11 cellular contexts compared by ENCODE assay signal in the genomic region with DNA sequence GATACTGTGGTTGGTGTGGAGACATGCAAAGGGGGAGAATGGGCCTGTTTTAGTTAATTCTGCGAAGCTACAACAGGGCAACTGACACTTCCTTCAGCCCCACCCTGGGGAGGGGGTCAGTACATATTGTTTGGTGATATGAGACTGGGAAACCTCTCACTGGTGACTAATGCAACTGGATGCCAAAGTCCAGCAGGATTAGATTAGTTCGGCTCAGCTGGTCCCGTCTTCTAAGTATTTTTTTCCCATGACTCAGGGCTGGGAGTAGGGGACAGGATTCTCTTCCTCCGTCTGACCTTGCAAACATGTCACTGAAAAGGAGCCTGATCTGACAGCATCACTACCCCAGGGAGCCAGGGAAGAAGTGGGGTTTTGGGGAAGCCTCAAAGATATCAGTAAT. TPM values are rescaled to one million over a fixed set of nuclear protein-coding genes. Genes with fewer than 3 reads are reported as not detected.
DNase-seq lines count a peak whose midpoint lies in the region; ATAC-seq, FAIRE-seq and TF ChIP-seq lines count a peak whose summit lies in the region.
"Had no signal": no experiment of that assay in that cellular context is flagged by ENCODE, and none has a peak within 500 bp of the region (broad histone marks: within the 10 kb centered on the region; RNA-seq: fewer than 3 reads in every experiment).

No MANE protein-coding gene starts in this region.

- peaks cover 2% of the 10 kb centered on the region for H3K4me1 Mint-ChIP-seq in glutamatergic neuron (ENCODE audit: low read depth, unreplicated experiment)
- H3K4me1 Mint-ChIP-seq: activated naive CD8-positive, alpha-beta T cell treated with anti-CD3 and anti-CD28 coated beads, Interleukin-2, amount 10 ng/mL, durations not matched to agents 7 days and 5 days had no signal

- peaks cover 17% of the 10 kb centered on the region for H3K4me1 ChIP-seq in HEK293 (ENCODE audit: control insufficient read depth, insufficient read depth, low read length)
- peaks cover 0 to 58% of the 10 kb centered on the region in 2 donors for H3K4me1 ChIP-seq in right atrium auricular region
- peaks cover 5 to 16% of the 10 kb centered on the region in 2 donors for H3K4me1 ChIP-seq in small intestine (ENCODE audit: control insufficient read depth in 2 of 2, insufficient read depth in 1 of 2, low read depth in 1 of 2, low read length in 1 of 2)
- H3K4me1 ChIP-seq in esophagus squamous epithelium: peaks cover 35 to 58% (median 52%) of the 10 kb centered on the region in 3 donors

- TF ChIP-seq POLR2A in esophagus squamous epithelium (IDR thresholded peaks at IDR 0.05): no peak

- peaks cover 0 to 6% of the 10 kb centered on the region in 2 experiments; a peak in 1 of 3 replicates for H3K36me3 ChIP-seq in HEK293 (ENCODE audit: control insufficient read depth in 2 of 2, insufficient read depth in 1 of 2, low read length in 2 of 2)
- H3K36me3 ChIP-seq in right atrium auricular region: no peaks in the 10 kb centered on the region
- peaks cover 0 to 2% of the 10 kb centered on the region in 2 donors for H3K36me3 ChIP-seq in small intestine (ENCODE audit: control insufficient read depth in 2 of 2, insufficient read depth in 2 of 2, low read length in 2 of 2)
- peaks cover 0 to 55% (median 4%) of the 10 kb centered on the region in 3 donors for H3K36me3 ChIP-seq in esophagus squamous epithelium

- no peak overlapping the region for H3K27ac Mint-ChIP-seq in glutamatergic neuron (ENCODE audit: unreplicated experiment)
- H3K27ac Mint-ChIP-seq: activated naive CD8-positive, alpha-beta T cell treated with anti-CD3 and anti-CD28 coated beads, Interleukin-2, amount 10 ng/mL, durations not matched to agents 7 days and 5 days; T-helper 1 cell treated with Interleukin-12 subunit alpha and Interleukin-12 subunit beta and Interleukin-4 antibody, amounts not matched to agents 30 μg/mL and 1 μg/mL, for 36 hours had no signal

- no peak overlapping the region for H3K27ac ChIP-seq in HEK293 (ENCODE audit: extremely low read depth, low read depth, low read length)
- H3K27ac ChIP-seq in right atrium auricular region: peak overlapping the region; percentile 19 to 66
- H3K27ac ChIP-seq in small intestine (ENCODE audit: low read depth in 1 of 2, low read length in 1 of 2): peak overlapping the region; percentile 63
- peak overlapping the region in 2 of 4 donors; percentile 51 to 89 for H3K27ac ChIP-seq in esophagus squamous epithelium

- H3K36me3 Mint-ChIP-seq in glutamatergic neuron (ENCODE audit: unreplicated experiment): no peaks in the 10 kb centered on the region
- H3K36me3 Mint-ChIP-seq: activated naive CD8-positive, alpha-beta T cell treated with anti-CD3 and anti-CD28 coated beads, Interleukin-2, amount 10 ng/mL, durations not matched to agents 7 days and 5 days had no signal

- in situ Hi-C loops in astrocyte of the cerebellum (cut with HindIII; ENCODE audit: low sequenced_read_pairs): no loop called here

- CTCF ChIA-PET in HEK293 (lab: Yijun Ruan, JAX): interaction anchor here (1.2 to 1.8 kb wide), 2 partner anchors 38 to 45 kb away, joined by 3 to 5 read pairs; no protein-coding TSS in a partner anchor

- no peak for ATAC-seq in HG03378 (IDR thresholded peaks at IDR 0.05; ENCODE audit: unreplicated experiment)

- no peak for FAIRE-seq in small intestine (lab: Jason Lieb, UNC)

- H3K4me3 Mint-ChIP-seq in glutamatergic neuron (ENCODE audit: unreplicated experiment): no peak overlapping the region
- H3K4me3 Mint-ChIP-seq: activated naive CD8-positive, alpha-beta T cell treated with anti-CD3 and anti-CD28 coated beads, Interleukin-2, amount 10 ng/mL, durations not matched to agents 7 days and 5 days; T-helper 1 cell treated with Interleukin-12 subunit alpha and Interleukin-12 subunit beta and Interleukin-4 antibody, amounts not matched to agents 30 μg/mL and 1 μg/mL, for 36 hours had no signal

- no peaks in the 10 kb centered on the region for H3K27me3 ChIP-seq in right atrium auricular region
- no peaks in the 10 kb centered on the region for H3K27me3 ChIP-seq in small intestine (ENCODE audit: control insufficient read depth in 2 of 2, insufficient read depth in 2 of 2, low read length in 2 of 2)
- H3K27me3 ChIP-seq in esophagus squamous epithelium: no peaks in the 10 kb centered on the region

- POLR2A ChIA-PET in HEK293 (lab: Yijun Ruan, JAX): no interaction called here

- TF ChIP-seq CTCF in HEK293 (tag by site-specific recombination; IDR thresholded peaks at IDR 0.05) (no peak), astrocyte of the cerebellum (IDR thresholded peaks at IDR 0.05; ENCODE audit: low read depth, low read length, missing control alignments) (no peak), right atrium auricular region (IDR thresholded peaks at IDR 0.05) (no peak), esophagus squamous epithelium (IDR thresholded peaks at IDR 0.05) (no peak), glutamatergic neuron (IDR thresholded peaks at IDR 0.05; ENCODE audit: partially characterized antibody, unreplicated experiment) (no peak)

- H3K9me3 ChIP-seq in HEK293 (ENCODE audit: control insufficient read depth, insufficient read depth, low read depth, low read length): no peaks in the 10 kb centered on the region
- H3K9me3 ChIP-seq in right atrium auricular region: no peaks in the 10 kb centered on the region
- H3K9me3 ChIP-seq in small intestine (ENCODE audit: control insufficient read depth, low read depth): no peaks in the 10 kb centered on the region
- no peaks in the 10 kb centered on the region for H3K9me3 ChIP-seq in esophagus squamous epithelium

- H3K27me3 Mint-ChIP-seq in glutamatergic neuron (ENCODE audit: unreplicated experiment): no peaks in the 10 kb centered on the region
- H3K27me3 Mint-ChIP-seq: activated naive CD8-positive, alpha-beta T cell treated with anti-CD3 and anti-CD28 coated beads, Interleukin-2, amount 10 ng/mL, durations not matched to agents 7 days and 5 days had no signal

- intact Hi-C loops in esophagus squamous epithelium (cut with DNase I): no loop called here

- H3K4me3 ChIP-seq in HEK293 (ENCODE audit: low read depth, low read length): no peak overlapping the region
- no peak overlapping the region for H3K4me3 ChIP-seq in astrocyte of the cerebellum (ENCODE audit: low read depth, low read length)
- H3K4me3 ChIP-seq in right atrium auricular region: no peak overlapping the region
- H3K4me3 ChIP-seq in small intestine (ENCODE audit: low read depth in 1 of 2, low read length in 2 of 2): no peak overlapping the region
- no peak overlapping the region for H3K4me3 ChIP-seq in esophagus squamous epithelium

- 11 to 27% (median 26%) methylated on average over 4 of the region's 4 CpGs for WGBS in small intestine, 3 donors
- 45 to 46% methylated on average over 4 of the region's 4 CpGs for WGBS in esophagus squamous epithelium, 2 donors

- DNase-seq in astrocyte of the cerebellum (ENCODE audit: low read depth): peak; percentile 98
- DNase-seq in right atrium auricular region (ENCODE audit: low spot score): peak; percentile 84
- peak; percentile 99 for DNase-seq in small intestine
- DNase-seq in esophagus squamous epithelium (lab: John Stamatoyannopoulos, UW): no peak
- DNase-seq in NCI-H2029 treated with DMSO at 0.1 percent for 48 hours (lab: John Stamatoyannopoulos, UW): no peak
- no peak for DNase-seq in glutamatergic neuron
- DNase-seq: activated naive CD8-positive, alpha-beta T cell treated with anti-CD3 and anti-CD28 coated beads, Interleukin-2, amount 10 ng/mL, durations not matched to agents 7 days and 5 days; midbrain had no signal

- peaks cover 2% of the 10 kb centered on the region for H3K9me3 Mint-ChIP-seq in glutamatergic neuron (ENCODE audit: unreplicated experiment)
- H3K9me3 Mint-ChIP-seq: activated naive CD8-positive, alpha-beta T cell treated with anti-CD3 and anti-CD28 coated beads, Interleukin-2, amount 10 ng/mL, durations not matched to agents 7 days and 5 days; T-helper 1 cell treated with Interleukin-12 subunit alpha and Interleukin-12 subunit beta and Interleukin-4 antibody, amounts not matched to agents 30 μg/mL and 1 μg/mL, for 36 hours had no signal

TF ChIP-seq in HEK293, 187 proteins besides CTCF, POLR2A, EP300 and RAD21 (continues in another document):
- TF ChIP-seq EGR2 (tag by site-specific recombination; IDR thresholded peaks at IDR 0.05; ENCODE audit: low read depth): no peak
- no peak for TF ChIP-seq ZSCAN4 (tag by site-specific recombination; IDR thresholded peaks at IDR 0.05)
- TF ChIP-seq, protein P1, sequence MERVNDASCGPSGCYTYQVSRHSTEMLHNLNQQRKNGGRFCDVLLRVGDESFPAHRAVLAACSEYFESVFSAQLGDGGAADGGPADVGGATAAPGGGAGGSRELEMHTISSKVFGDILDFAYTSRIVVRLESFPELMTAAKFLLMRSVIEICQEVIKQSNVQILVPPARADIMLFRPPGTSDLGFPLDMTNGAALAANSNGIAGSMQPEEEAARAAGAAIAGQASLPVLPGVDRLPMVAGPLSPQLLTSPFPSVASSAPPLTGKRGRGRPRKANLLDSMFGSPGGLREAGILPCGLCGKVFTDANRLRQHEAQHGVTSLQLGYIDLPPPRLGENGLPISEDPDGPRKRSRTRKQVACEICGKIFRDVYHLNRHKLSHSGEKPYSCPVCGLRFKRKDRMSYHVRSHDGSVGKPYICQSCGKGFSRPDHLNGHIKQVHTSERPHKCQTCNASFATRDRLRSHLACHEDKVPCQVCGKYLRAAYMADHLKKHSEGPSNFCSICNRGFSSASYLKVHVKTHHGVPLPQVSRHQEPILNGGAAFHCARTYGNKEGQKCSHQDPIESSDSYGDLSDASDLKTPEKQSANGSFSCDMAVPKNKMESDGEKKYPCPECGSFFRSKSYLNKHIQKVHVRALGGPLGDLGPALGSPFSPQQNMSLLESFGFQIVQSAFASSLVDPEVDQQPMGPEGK (tag by site-specific recombination; IDR thresholded peaks at IDR 0.05): peak; percentile 26; the same call in 1 of the 2 replicates

RNA-seq across cellular contexts. Expression of gene PLXNA2, which starts 42.9 kb away (rescaled TPM):
- 10 to 100 TPM; 10.8 to 23.8 TPM for total RNA-seq in right atrium auricular region
- polyA plus RNA-seq in small intestine: 10 to 100 TPM; 10.7 to 17.8 (median 12.5) TPM
- 10 to 100 TPM; 26.9 to 54.0 (median 46.1) TPM for total RNA-seq in esophagus squamous epithelium
- 66.0 TPM for total RNA-seq in glutamatergic neuron (ENCODE audit: unreplicated experiment)

Comparison
In these comparisons a context has a peak if more than half of its experiments do, and no peak if none do; other contexts are left out.
1. DNase-seq: peak in astrocyte of the cerebellum (single experiment), right atrium auricular region (single experiment) and small intestine (single experiment); none in esophagus squamous epithelium (single experiment), NCI-H2029 treated with DMSO at 0.1 percent for 48 hours (single experiment) and glutamatergic neuron (single experiment).